ENCODE assay signal across 10 cellular contexts in the genomic region with DNA sequence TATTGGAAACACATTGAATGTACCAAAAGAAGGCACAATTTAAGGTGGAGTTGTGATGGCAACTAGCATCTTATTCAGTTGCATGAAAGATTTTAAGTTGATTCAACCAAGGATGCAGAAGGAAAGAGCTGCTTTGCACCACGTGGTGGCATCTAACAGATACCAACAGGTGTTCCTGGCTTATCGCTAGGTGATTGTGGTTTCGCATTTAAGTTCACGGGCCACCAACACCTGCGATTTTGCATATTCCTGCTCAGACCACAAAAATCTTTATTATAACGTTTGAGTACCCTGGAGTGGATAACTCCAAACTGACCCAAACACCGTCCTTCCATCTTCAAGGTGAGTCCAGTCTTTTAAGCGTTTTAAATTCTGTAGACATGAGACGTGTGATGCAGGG. TPM values are rescaled to one million over a fixed set of nuclear protein-coding genes. Genes with fewer than 3 reads are reported as not detected.
A peak's percentile ranks its signal among the peaks of the same experiment; 100 is the strongest.
DNase-seq lines count a peak whose midpoint lies in the region; ATAC-seq, FAIRE-seq and TF ChIP-seq lines count a peak whose summit lies in the region.
"Had no signal": no experiment of that assay in that cellular context is flagged by ENCODE, and none has a peak within 500 bp of the region (broad histone marks: within the 10 kb centered on the region; RNA-seq: fewer than 3 reads in every experiment).

No MANE protein-coding gene starts in this region.

- TF ChIP-seq CTCF in brain microvascular endothelial cell (IDR thresholded peaks at IDR 0.05; ENCODE audit: low read depth, low read length, missing control alignments) (no peak), gastroesophageal sphincter (IDR thresholded peaks at IDR 0.05) (no peak)

- H3K9me3 ChIP-seq in gastroesophageal sphincter = peaks cover 0 to 12% (median 0%) of the 10 kb centered on the region in 3 donors

- no peaks in the 10 kb centered on the region for H3K36me3 ChIP-seq in brain microvascular endothelial cell (replicated peaks)
- H3K36me3 ChIP-seq in gastroesophageal sphincter = no peaks in the 10 kb centered on the region

- TF ChIP-seq EP300 in gastroesophageal sphincter (IDR thresholded peaks at IDR 0.05) = no peak

- H3K4me3 ChIP-seq in brain microvascular endothelial cell (ENCODE audit: low read depth, low read length) = no peak overlapping the region
- H3K4me3 ChIP-seq in gastroesophageal sphincter = no peak overlapping the region

- no peaks in the 10 kb centered on the region for H3K4me1 ChIP-seq in gastroesophageal sphincter

- in situ Hi-C loops in brain microvascular endothelial cell (cut with HindIII; ENCODE audit: low pct_ligation_motif_present, low sequenced_read_pairs) = no loop called here

- H3K27me3 ChIP-seq in brain microvascular endothelial cell (replicated peaks) (no peaks in the 10 kb centered on the region), gastroesophageal sphincter (no peaks in the 10 kb centered on the region)

- H3K27ac ChIP-seq in brain microvascular endothelial cell = no peak overlapping the region
- H3K27ac ChIP-seq in gastroesophageal sphincter = no peak overlapping the region

- ATAC-seq in GM19395 (IDR thresholded peaks at IDR 0.05; ENCODE audit: unreplicated experiment) = peak; percentile 81
- ATAC-seq in HG03045 (IDR thresholded peaks at IDR 0.05; ENCODE audit: unreplicated experiment) = peak; percentile 70
- no peak for ATAC-seq in gastroesophageal sphincter

- 92 to 93% methylated on average over 2 to 9 of the region's 9 CpGs for WGBS in gastroesophageal sphincter (ENCODE audit: low coverage in 1 of 2), 2 donors

- no peak for DNase-seq in GM12891 (ENCODE audit: insufficient read length, low spot score)
- DNase-seq in NCI-H2081 (lab: John Stamatoyannopoulos, UW) = no peak
- no peak for DNase-seq in kidney glomerular epithelial cell (lab: John Stamatoyannopoulos, UW)
- no peak for DNase-seq in brain microvascular endothelial cell
- DNase-seq: NCI-H82 had no signal

- TF ChIP-seq POLR2A in GM12891 (IDR thresholded peaks at IDR 0.05; ENCODE audit: low read depth, low read length) (no peak), Raji (IDR thresholded peaks at IDR 0.05; ENCODE audit: insufficient read depth, low read depth, low read length) (0 out of 2 replicates have a peak, but pooled peaks have one; percentile 32), gastroesophageal sphincter (IDR thresholded peaks at IDR 0.05) (no peak)

- FAIRE-seq in GM12891 (lab: Jason Lieb, UNC) = peak; percentile 98
- FAIRE-seq: D721Med had no signal

TF ChIP-seq in GM12891, 5 proteins besides CTCF, POLR2A, EP300 and RAD21:
- no peak for TF ChIP-seq SPI1 (IDR thresholded peaks at IDR 0.05; ENCODE audit: low read depth, low read length)
- peak; percentile 92; the same call in 1 of the 2 replicates for TF ChIP-seq POU2F2 (IDR thresholded peaks at IDR 0.05; ENCODE audit: low read depth, low read length)

RNA-seq across cellular contexts. Expression of a gene that starts 45.3 kb away (rescaled TPM):
- 8.9 TPM for polyA plus RNA-seq in GM12891 (2012; ENCODE audit: low read depth, missing spikeins)
- 10 to 100 TPM; 40.5 to 97.6 (median 59.9) TPM for total RNA-seq in gastroesophageal sphincter
